In genomic region chr6:3281669-3282460, GRCh38 we compare ENCODE assay signal across 9 cellular contexts. TPM values are rescaled to one million over a fixed set of nuclear protein-coding genes. Genes with fewer than 3 reads are reported as not detected.
DNase-seq lines count a peak whose midpoint lies in the region; ATAC-seq and TF ChIP-seq lines count a peak whose summit lies in the region.
"Had no signal": no experiment of that assay in that cellular context is flagged by ENCODE, and none has a peak within 500 bp of the region (broad histone marks: within the 10 kb centered on the region; RNA-seq: fewer than 3 reads in every experiment).

No MANE protein-coding gene starts in this region.

- peak overlapping the region; percentile 60 for H3K4me3 Mint-ChIP-seq in HFFc6
- H3K4me3 Mint-ChIP-seq in stimulated activated naive B cell treated with anti-CD40 and anti-IgM and Interleukin-4, amounts not matched to agents 10 μg/mL and 1 μg/mL and 100 μg/mL, for 72 hours: no peak overlapping the region

- no peaks in the 10 kb centered on the region for H3K36me3 Mint-ChIP-seq in HFFc6 (ENCODE audit: low read depth)
- peaks cover 6 to 7% of the 10 kb centered on the region in 2 donors for H3K36me3 Mint-ChIP-seq in stimulated activated naive B cell treated with anti-CD40 and anti-IgM and Interleukin-4, amounts not matched to agents 10 μg/mL and 1 μg/mL and 100 μg/mL, for 72 hours

- H3K4me1 Mint-ChIP-seq in HFFc6 (ENCODE audit: low read depth): peaks cover 30% of the 10 kb centered on the region
- H3K4me1 Mint-ChIP-seq in stimulated activated naive B cell treated with anti-CD40 and anti-IgM and Interleukin-4, amounts not matched to agents 10 μg/mL and 1 μg/mL and 100 μg/mL, for 72 hours: no peaks in the 10 kb centered on the region

- TF ChIP-seq CTCF in HFFc6 (IDR thresholded peaks at IDR 0.05) (no peak), breast epithelium (IDR thresholded peaks at IDR 0.05) (no peak)

- DNase-seq in HFFc6 (peak; percentile 91), breast epithelium (ENCODE audit: low spot score in 2 of 2) (no peak), inferior parietal cortex (ENCODE audit: extremely low spot score) (peak; percentile 29), HuH-7 (ENCODE audit: low spot score) (no peak), SHP77 (lab: John Stamatoyannopoulos, UW) (no peak), NCI-H1694 (lab: John Stamatoyannopoulos, UW) (no peak), NCI-H2171 treated with DMSO at 0.1 percent for 48 hours (lab: John Stamatoyannopoulos, UW) (no peak)
- DNase-seq in stimulated activated naive B cell treated with anti-CD40 and anti-IgM and Interleukin-4, amounts not matched to agents 10 μg/mL and 1 μg/mL and 100 μg/mL, for 72 hours: no peak
- DNase-seq: NCI-H748 treated with DMSO at 0.1 percent for 48 hours had no signal

- H3K9me3 ChIP-seq in breast epithelium: no peaks in the 10 kb centered on the region

- no peak for TF ChIP-seq POLR2A in breast epithelium (IDR thresholded peaks at IDR 0.05)

- H3K27me3 ChIP-seq in breast epithelium: no peaks in the 10 kb centered on the region

- H3K27ac Mint-ChIP-seq in HFFc6: peak overlapping the region; percentile 83
- H3K27ac Mint-ChIP-seq in stimulated activated naive B cell treated with anti-CD40 and anti-IgM and Interleukin-4, amounts not matched to agents 10 μg/mL and 1 μg/mL and 100 μg/mL, for 72 hours: peak overlapping the region; percentile 56

- no peak for ATAC-seq in stimulated activated naive B cell treated with anti-CD40 and anti-IgM and Interleukin-4, amounts not matched to agents 10 μg/mL and 1 μg/mL and 100 μg/mL, for 72 hours (replicated peaks)

- no peaks in the 10 kb centered on the region for H3K36me3 ChIP-seq in breast epithelium

- no peak overlapping the region for H3K4me3 ChIP-seq in breast epithelium

- intact Hi-C loops in breast epithelium (cut with DNase I; ENCODE audit: low total_unique reads): loop anchor here (10.0 kb wide), 1 partner anchor 233 kb away; no protein-coding TSS in a partner anchor

- no peaks in the 10 kb centered on the region for H3K4me1 ChIP-seq in breast epithelium

- no peaks in the 10 kb centered on the region for H3K9me3 Mint-ChIP-seq in HFFc6
- H3K9me3 Mint-ChIP-seq in stimulated activated naive B cell treated with anti-CD40 and anti-IgM and Interleukin-4, amounts not matched to agents 10 μg/mL and 1 μg/mL and 100 μg/mL, for 72 hours: no peaks in the 10 kb centered on the region

- peaks cover 2% of the 10 kb centered on the region for H3K27me3 Mint-ChIP-seq in HFFc6 (ENCODE audit: insufficient read depth)
- no peaks in the 10 kb centered on the region for H3K27me3 Mint-ChIP-seq in stimulated activated naive B cell treated with anti-CD40 and anti-IgM and Interleukin-4, amounts not matched to agents 10 μg/mL and 1 μg/mL and 100 μg/mL, for 72 hours

- peak overlapping the region; percentile 1 to 65 for H3K27ac ChIP-seq in breast epithelium

RNA-seq across cellular contexts. Expression of gene PSMG4, which starts 23.1 kb away (rescaled TPM):
- 10 to 100 TPM; 14.9 to 20.1 (median 17.6) TPM for total RNA-seq in HFFc6 (2021; fragmentation: NEBNext Ultra II Directional; extraction: Animal tissue kit (Norgen Biotek cat#: 25700))
- total RNA-seq in breast epithelium: 10 to 100 TPM; 24.3 to 26.9 (median 24.6) TPM

RNA-seq across cellular contexts. Expression of gene TUBB2B, which starts 54.4 kb away (rescaled TPM):
- 1 to 10 TPM in 3 of 6 experiments, under 1 TPM in 3; 0.14 to 1.3 (median 0.90) TPM for total RNA-seq in HFFc6 (2021; fragmentation: NEBNext Ultra II Directional; extraction: Animal tissue kit (Norgen Biotek cat#: 25700))
- total RNA-seq in breast epithelium: 1 to 10 TPM; 4.2 to 7.5 (median 7.3) TPM

Comparison
In these comparisons a context has a peak if more than half of its experiments do, and no peak if none do; other contexts are left out.
1. DNase-seq: peak in HFFc6 (single experiment) and inferior parietal cortex (single experiment); none in breast epithelium (0 of 2), stimulated activated naive B cell treated with anti-CD40 and anti-IgM and Interleukin-4, amounts not matched to agents 10 μg/mL and 1 μg/mL and 100 μg/mL, for 72 hours (single experiment), HuH-7 (single experiment), SHP77 (0 of 2), NCI-H1694 (single experiment) and NCI-H2171 treated with DMSO at 0.1 percent for 48 hours (single experiment).